ENCODE assay signal across 26 cellular contexts in genomic region chr10:23403719-23404118, GRCh38. TPM values are rescaled to one million over a fixed set of nuclear protein-coding genes. Genes with fewer than 3 reads are reported as not detected.
"Had no signal": no experiment of that assay in that cellular context is flagged by ENCODE, and none has a peak within 500 bp of the region (broad histone marks: within the 10 kb centered on the region; RNA-seq: fewer than 3 reads in every experiment).

No MANE protein-coding gene starts in this region.

- H3K4me2 ChIP-seq: smooth muscle cell had no signal

- H3K4me3 ChIP-seq: esophagus muscularis mucosa, lower lobe of right lung, pancreas, sigmoid colon, smooth muscle cell, suprapubic skin, thyroid gland, upper lobe of left lung, uterus had no signal

- ATAC-seq: effector memory CD8-positive, alpha-beta T cell; lower lobe of right lung; stimulated activated effector memory CD8-positive, alpha-beta T cell treated with anti-CD3 and anti-CD28 coated beads, Interleukin-12 subunit alpha, Interleukin-12 subunit beta, amount 100 ng/mL, for 72 hours; stimulated activated naive CD8-positive, alpha-beta T cell treated with anti-CD3 and anti-CD28 coated beads, Interleukin-15, Interleukin-2, amounts not matched to agents 100 U/mL and 50 U/mL, for 24 hours had no signal

- DNase-seq: cerebellar nuclear complex; effector memory CD8-positive, alpha-beta T cell; hippocampal formation; lower lobe of right lung; mesenchymal stem cell; midbrain; naive B cell; occipital lobe; pancreas; sigmoid colon; stimulated activated CD4-positive, alpha-beta T cell treated with anti-CD3 and anti-CD28 coated beads, Interleukin-4, amount 100 ng/mL, for 1 hour; stimulated activated CD8-positive, alpha-beta memory T cell treated with anti-CD3 and anti-CD28 coated beads, Interleukin-4, amount 100 ng/mL, for 48 hours; stimulated activated naive CD8-positive, alpha-beta T cell treated with anti-CD3 and anti-CD28 coated beads, Interleukin-15, Interleukin-2, amounts not matched to agents 100 U/mL and 50 U/mL, for 24 hours; thyroid gland; upper lobe of left lung; uterus had no signal

- H3K27me3 ChIP-seq: esophagus muscularis mucosa, pancreas, sigmoid colon, suprapubic skin, thyroid gland, upper lobe of left lung, uterus had no signal

- H3K9me3 Mint-ChIP-seq: effector memory CD8-positive, alpha-beta T cell; naive B cell; nephron; stimulated activated effector memory CD8-positive, alpha-beta T cell treated with anti-CD3 and anti-CD28 coated beads, Interleukin-12 subunit alpha, Interleukin-12 subunit beta, amount 100 ng/mL, for 72 hours had no signal

- H3K4me1 Mint-ChIP-seq: naive B cell; stimulated activated effector memory CD8-positive, alpha-beta T cell treated with anti-CD3 and anti-CD28 coated beads, Interleukin-12 subunit alpha, Interleukin-12 subunit beta, amount 100 ng/mL, for 72 hours had no signal

- H3K27me3 Mint-ChIP-seq: dendritic cell treated with granulocyte-macrophage colony-stimulating factor and Interleukin-4, amounts not matched to agents 40 ng/mL and 50 ng/mL, for 4 days; effector memory CD8-positive, alpha-beta T cell; naive B cell; progenitor cell of endocrine pancreas had no signal

- H3K4me1 ChIP-seq: lower lobe of right lung, pancreas, suprapubic skin, thyroid gland, uterus had no signal

- H3K4me3 Mint-ChIP-seq: dendritic cell treated with granulocyte-macrophage colony-stimulating factor and Interleukin-4, amounts not matched to agents 40 ng/mL and 50 ng/mL, for 4 days; effector memory CD8-positive, alpha-beta T cell; naive B cell; nephron; stimulated activated effector memory CD8-positive, alpha-beta T cell treated with anti-CD3 and anti-CD28 coated beads, Interleukin-12 subunit alpha, Interleukin-12 subunit beta, amount 100 ng/mL, for 72 hours had no signal

- H3K9me3 ChIP-seq: esophagus muscularis mucosa, lower lobe of right lung, pancreas, sigmoid colon, suprapubic skin, thyroid gland, upper lobe of left lung, uterus had no signal

- H3K27ac ChIP-seq: epithelial cell of prostate, esophagus muscularis mucosa, lower lobe of right lung, pancreas, sigmoid colon, suprapubic skin, thyroid gland, upper lobe of left lung, uterus had no signal

- H3K36me3 ChIP-seq: esophagus muscularis mucosa, lower lobe of right lung, pancreas, sigmoid colon, suprapubic skin, thyroid gland, upper lobe of left lung, uterus had no signal

- H3K36me3 Mint-ChIP-seq: naive B cell; stimulated activated effector memory CD8-positive, alpha-beta T cell treated with anti-CD3 and anti-CD28 coated beads, Interleukin-12 subunit alpha, Interleukin-12 subunit beta, amount 100 ng/mL, for 72 hours had no signal

- FAIRE-seq: colon, pancreas had no signal

- H3K27ac Mint-ChIP-seq: dendritic cell treated with granulocyte-macrophage colony-stimulating factor and Interleukin-4, amounts not matched to agents 40 ng/mL and 50 ng/mL, for 4 days; effector memory CD8-positive, alpha-beta T cell; nephron; progenitor cell of endocrine pancreas; stimulated activated effector memory CD8-positive, alpha-beta T cell treated with anti-CD3 and anti-CD28 coated beads, Interleukin-12 subunit alpha, Interleukin-12 subunit beta, amount 100 ng/mL, for 72 hours had no signal

RNA-seq across cellular contexts. Expression of gene C10orf67, which starts 59.1 kb away (rescaled TPM):
- total RNA-seq: esophagus muscularis mucosa, kidney epithelial cell, progenitor cell of endocrine pancreas, sigmoid colon, smooth muscle cell had no signal
- polyA plus RNA-seq: smooth muscle cell had no signal
